ENCODE assay signal across 2 cellular contexts in genomic region chr1:12739613-12740012, GRCh38.
TF ChIP-seq lines count a peak whose summit lies in the region.

No MANE protein-coding gene starts in this region.

TF ChIP-seq in HEK293, 187 proteins besides CTCF, POLR2A, EP300 and RAD21:
- peak; percentile 77 for TF ChIP-seq ATF2 (tag by site-specific recombination; IDR thresholded peaks at IDR 0.05; ENCODE audit: low read depth)
- no peak for TF ChIP-seq ZNF18 (tag by site-specific recombination; IDR thresholded peaks at IDR 0.05)

TF ChIP-seq in K562, 482 proteins besides CTCF, POLR2A, EP300 and RAD21:
- TF ChIP-seq L3MBTL2 (IDR thresholded peaks at IDR 0.05) = 0 out of 2 replicates have a peak, but pooled peaks have one; percentile 42
- no peak for TF ChIP-seq MYNN (IDR thresholded peaks at IDR 0.05)
- TF ChIP-seq MYNN (CRISPR knock-in tag; IDR thresholded peaks at IDR 0.05) = no peak
- TF ChIP-seq ZNF274 (IDR thresholded peaks at IDR 0.05; ENCODE audit: borderline replicate concordance, low read depth, low read length) = no peak
- TF ChIP-seq RFX7 (CRISPR knock-in tag; IDR thresholded peaks at IDR 0.05) = no peak
- TF ChIP-seq PURB (CRISPR knock-in tag; IDR thresholded peaks at IDR 0.05; ENCODE audit: low read depth) = no peak
- no peak for TF ChIP-seq CREB1 (IDR thresholded peaks at IDR 0.05)
- TF ChIP-seq CREB1 (CRISPR knock-in tag; IDR thresholded peaks at IDR 0.05) = 0 out of 2 replicates have a peak, but pooled peaks have one; percentile 13
- peak; percentile 52; the same call in 1 of the 2 replicates for TF ChIP-seq ATF3 (IDR thresholded peaks at IDR 0.05)
- no peak for TF ChIP-seq ATF3 (CRISPR knock-in tag; conservative IDR thresholded peaks at IDR 0.05)
- no peak for TF ChIP-seq ATF1 (CRISPR knock-in tag; IDR thresholded peaks at IDR 0.05)
- peak; percentile 70 for TF ChIP-seq ATF1 (tag; IDR thresholded peaks at IDR 0.05)
- TF ChIP-seq FOXK2 (conservative IDR thresholded peaks at IDR 0.05 in 1 of 2, IDR thresholded peaks at IDR 0.05 in 1 of 2; ENCODE audit: low read depth in 2 of 2) = no peak
- no peak for TF ChIP-seq GABPB2 (CRISPR knock-in tag; conservative IDR thresholded peaks at IDR 0.05)
- no peak for TF ChIP-seq PPARD (CRISPR knock-in tag; IDR thresholded peaks at IDR 0.05)
- no peak for TF ChIP-seq CBFB (CRISPR knock-in tag; IDR thresholded peaks at IDR 0.05)
- TF ChIP-seq HINFP (tag; conservative IDR thresholded peaks at IDR 0.05; ENCODE audit: low read depth) = no peak
- no peak for TF ChIP-seq ZBTB2 (IDR thresholded peaks at IDR 0.05)
- peak; percentile 56; the same call in 1 of the 2 replicates for TF ChIP-seq ATF7 (IDR thresholded peaks at IDR 0.05)
- TF ChIP-seq POU5F1 (IDR thresholded peaks at IDR 0.05; ENCODE audit: borderline replicate concordance, low read depth, low read length, partially characterized antibody) = no peak
- TF ChIP-seq HDAC6 (IDR thresholded peaks at IDR 0.05; ENCODE audit: low read depth, low read length) = no peak
TF ChIP-seq in K562: peak in this region for 5.
